9 cellular contexts compared by ENCODE assay signal in genomic region chr20:5077761-5078387, GRCh38. TPM values are rescaled to one million over a fixed set of nuclear protein-coding genes. Genes with fewer than 3 reads are reported as not detected.
DNase-seq lines count a peak whose midpoint lies in the region; ATAC-seq, FAIRE-seq and TF ChIP-seq lines count a peak whose summit lies in the region.
"Had no signal": no experiment of that assay in that cellular context is flagged by ENCODE, and none has a peak within 500 bp of the region (broad histone marks: within the 10 kb centered on the region; RNA-seq: fewer than 3 reads in every experiment).

No MANE protein-coding gene starts in this region.

- BruUV-seq in Caco-2 (replicated peaks; lab: Mats Ljungman, UMichigan) = no TSS peak

- H3K4me3 ChIP-seq in CD4-positive, alpha-beta memory T cell (ENCODE audit: low read length in 2 of 2) = peak overlapping the region; percentile 44 to 59
- H3K4me3 ChIP-seq in naive thymus-derived CD4-positive, alpha-beta T cell (ENCODE audit: low read length) = peak overlapping the region; percentile 33
- no peak overlapping the region for H3K4me3 ChIP-seq in Caco-2 (ENCODE audit: low read depth, low read length)

- POLR2A ChIA-PET in CD4-positive, alpha-beta memory T cell (lab: Charles Lee; ENCODE audit: partially characterized antibody) = interaction anchor here (0.6 to 2.7 kb wide), 4 partner anchors 11 to 1198 kb away, joined by 3 to 15 read pairs (median 6); partner anchors contain the start of gene CDS2
- POLR2A ChIA-PET in naive thymus-derived CD4-positive, alpha-beta T cell (lab: Charles Lee) = interaction anchor here (0.6 to 1.1 kb wide), 4 partner anchors 34 to 141 kb away, joined by 3 to 5 read pairs (median 3); no protein-coding TSS in a partner anchor
- POLR2A ChIA-PET in Caco-2 (lab: Charles Lee) = no interaction called here

- intact Hi-C loops in CD4-positive, alpha-beta memory T cell (cut with micrococcal nuclease) = loop anchor here (1.0 kb wide), 3 partner anchors 21 to 48 kb away; no protein-coding TSS in a partner anchor
- intact Hi-C loops in naive thymus-derived CD4-positive, alpha-beta T cell (cut with micrococcal nuclease) = loop anchor here (1.0 kb wide), 7 partner anchors 9 to 266 kb away; partner anchors contain the start of gene SLC23A2 (in 1 of the 2)
- intact Hi-C loops in Caco-2 (cut with micrococcal nuclease; ENCODE audit: unreplicated experiment) = no loop called here

- H3K9me3 ChIP-seq in CD4-positive, alpha-beta memory T cell (ENCODE audit: control insufficient read depth in 1 of 2, low read length in 2 of 2) = no peaks in the 10 kb centered on the region
- no peaks in the 10 kb centered on the region for H3K9me3 ChIP-seq in naive thymus-derived CD4-positive, alpha-beta T cell (ENCODE audit: control insufficient read depth in 2 of 3, low read length in 3 of 3)
- no peaks in the 10 kb centered on the region for H3K9me3 ChIP-seq in Caco-2

- no peaks in the 10 kb centered on the region for H3K36me3 Mint-ChIP-seq in CD4-positive, alpha-beta memory T cell
- no peaks in the 10 kb centered on the region for H3K36me3 Mint-ChIP-seq in activated naive CD4-positive, alpha-beta T cell treated with anti-CD3 and anti-CD28 coated beads, Interleukin-2, amount 50 U/mL, for 24 hours
- H3K36me3 Mint-ChIP-seq in naive thymus-derived CD4-positive, alpha-beta T cell = peaks cover 0 to 9% (median 0%) of the 10 kb centered on the region in 5 donors
- no peaks in the 10 kb centered on the region for H3K36me3 Mint-ChIP-seq in Caco-2 (ENCODE audit: insufficient read depth, unreplicated experiment)

- no peaks in the 10 kb centered on the region for H3K9me3 Mint-ChIP-seq in CD4-positive, alpha-beta memory T cell
- no peaks in the 10 kb centered on the region for H3K9me3 Mint-ChIP-seq in activated naive CD4-positive, alpha-beta T cell treated with anti-CD3 and anti-CD28 coated beads, Interleukin-2, amount 50 U/mL, for 24 hours
- no peaks in the 10 kb centered on the region for H3K9me3 Mint-ChIP-seq in naive thymus-derived CD4-positive, alpha-beta T cell
- no peaks in the 10 kb centered on the region for H3K9me3 Mint-ChIP-seq in Caco-2 (ENCODE audit: unreplicated experiment)

- no peak for TF ChIP-seq CTCF in Caco-2 (IDR thresholded peaks at IDR 0.05; ENCODE audit: insufficient read depth in 1 of 2, low read depth in 1 of 2, low read length in 1 of 2, severe bottlenecking in 1 of 2, unreplicated experiment in 1 of 2)

- FAIRE-seq in frontal cortex (lab: Jason Lieb, UNC) = no peak

- peaks cover 27% of the 10 kb centered on the region for H3K4me1 ChIP-seq in CD4-positive, alpha-beta memory T cell (ENCODE audit: insufficient read depth, low read length)
- peaks cover 16 to 25% of the 10 kb centered on the region in 2 donors for H3K4me1 ChIP-seq in naive thymus-derived CD4-positive, alpha-beta T cell (ENCODE audit: control insufficient read depth in 2 of 2, insufficient read depth in 2 of 2, low read length in 2 of 2)
- peaks cover 4% of the 10 kb centered on the region; the same call in 1 of the 2 replicates for H3K4me1 ChIP-seq in Caco-2

- DNase-seq in CD4-positive, alpha-beta memory T cell = peak in 1 of 5 donors; percentile 6
- peak in 3 of 9 donors; percentile 9 to 35 (median 14) for DNase-seq in naive thymus-derived CD4-positive, alpha-beta T cell
- no peak for DNase-seq in central memory CD4-positive, alpha-beta T cell
- DNase-seq in Caco-2 (no peak), frontal cortex (ENCODE audit: low spot score in 2 of 2) (no peak)
- DNase-seq: NCI-H345 had no signal

- peak overlapping the region; percentile 91 to 100 (median 98) for H3K27ac Mint-ChIP-seq in CD4-positive, alpha-beta memory T cell
- H3K27ac Mint-ChIP-seq in activated naive CD4-positive, alpha-beta T cell treated with anti-CD3 and anti-CD28 coated beads, Interleukin-2, amount 50 U/mL, for 24 hours = peak overlapping the region; percentile 89
- H3K27ac Mint-ChIP-seq in naive thymus-derived CD4-positive, alpha-beta T cell = peak overlapping the region; percentile 97 to 100 (median 99)
- H3K27ac Mint-ChIP-seq in Caco-2 (ENCODE audit: unreplicated experiment) = no peak overlapping the region

- H3K4me3 Mint-ChIP-seq in CD4-positive, alpha-beta memory T cell = peak overlapping the region; percentile 78 to 94 (median 84)
- H3K4me3 Mint-ChIP-seq in activated naive CD4-positive, alpha-beta T cell treated with anti-CD3 and anti-CD28 coated beads, Interleukin-2, amount 50 U/mL, for 24 hours = peak overlapping the region; percentile 70
- peak overlapping the region; percentile 61 to 92 (median 89) for H3K4me3 Mint-ChIP-seq in naive thymus-derived CD4-positive, alpha-beta T cell
- H3K4me3 Mint-ChIP-seq in Caco-2 (ENCODE audit: unreplicated experiment) = no peak overlapping the region

- H3K4me1 Mint-ChIP-seq in CD4-positive, alpha-beta memory T cell = peaks cover 15 to 32% (median 22%) of the 10 kb centered on the region in 4 donors
- peaks cover 32% of the 10 kb centered on the region for H3K4me1 Mint-ChIP-seq in activated naive CD4-positive, alpha-beta T cell treated with anti-CD3 and anti-CD28 coated beads, Interleukin-2, amount 50 U/mL, for 24 hours
- H3K4me1 Mint-ChIP-seq in naive thymus-derived CD4-positive, alpha-beta T cell = peaks cover 24 to 59% (median 32%) of the 10 kb centered on the region in 7 donors
- no peaks in the 10 kb centered on the region for H3K4me1 Mint-ChIP-seq in Caco-2 (ENCODE audit: low read depth, unreplicated experiment)

- H3K27me3 Mint-ChIP-seq in CD4-positive, alpha-beta memory T cell = no peaks in the 10 kb centered on the region
- H3K27me3 Mint-ChIP-seq in activated naive CD4-positive, alpha-beta T cell treated with anti-CD3 and anti-CD28 coated beads, Interleukin-2, amount 50 U/mL, for 24 hours = no peaks in the 10 kb centered on the region
- no peaks in the 10 kb centered on the region for H3K27me3 Mint-ChIP-seq in naive thymus-derived CD4-positive, alpha-beta T cell
- no peaks in the 10 kb centered on the region for H3K27me3 Mint-ChIP-seq in Caco-2 (ENCODE audit: insufficient read depth, unreplicated experiment)

- ATAC-seq in HG02943 (IDR thresholded peaks at IDR 0.05; ENCODE audit: low read depth, unreplicated experiment) (peak; percentile 4), HG02973 (IDR thresholded peaks at IDR 0.05; ENCODE audit: unreplicated experiment) (no peak)
- ATAC-seq in naive thymus-derived CD4-positive, alpha-beta T cell = peak; percentile 28

- no peaks in the 10 kb centered on the region for H3K27me3 ChIP-seq in CD4-positive, alpha-beta memory T cell (ENCODE audit: insufficient read depth, low read length)
- H3K27me3 ChIP-seq in naive thymus-derived CD4-positive, alpha-beta T cell (ENCODE audit: control insufficient read depth in 2 of 2, insufficient read depth in 2 of 2, low read length in 2 of 2) = no peaks in the 10 kb centered on the region
- no peaks in the 10 kb centered on the region for H3K27me3 ChIP-seq in Caco-2 (replicated peaks; ENCODE audit: control insufficient read depth, insufficient read depth, low read length)

- no peaks in the 10 kb centered on the region for H3K36me3 ChIP-seq in CD4-positive, alpha-beta memory T cell (ENCODE audit: insufficient read depth, low read length)
- no peaks in the 10 kb centered on the region for H3K36me3 ChIP-seq in naive thymus-derived CD4-positive, alpha-beta T cell (ENCODE audit: control insufficient read depth in 2 of 3, insufficient read depth in 3 of 3, low read length in 3 of 3)
- no peaks in the 10 kb centered on the region for H3K36me3 ChIP-seq in Caco-2 (ENCODE audit: control insufficient read depth, insufficient read depth, low read length)

- CTCF ChIA-PET in CD4-positive, alpha-beta memory T cell (lab: Charles Lee; ENCODE audit: partially characterized antibody) = interaction anchor here (1.5 to 2.9 kb wide), 2 partner anchors 21 to 23 kb away, joined by 4 to 7 read pairs; no protein-coding TSS in a partner anchor
- CTCF ChIA-PET in naive thymus-derived CD4-positive, alpha-beta T cell (lab: Charles Lee) = interaction anchor here (0.7 kb wide), 1 partner anchor 21 kb away, joined by 5 read pairs; no protein-coding TSS in a partner anchor
- CTCF ChIA-PET in Caco-2 (lab: Charles Lee) = no interaction called here

- H3K27ac ChIP-seq in CD4-positive, alpha-beta memory T cell (ENCODE audit: low read depth, low read length) = peak overlapping the region; percentile 89
- peak overlapping the region; percentile 79 for H3K27ac ChIP-seq in naive thymus-derived CD4-positive, alpha-beta T cell (ENCODE audit: low read depth, low read length)

RNA-seq across cellular contexts. Expression of gene TMEM230, which starts 35.0 kb away (rescaled TPM):
- 10 to 100 TPM; 81.6 to 87.3 TPM for total RNA-seq in CD4-positive, alpha-beta memory T cell
- 100 to 1,000 TPM; 215 to 248 TPM for polyA plus RNA-seq in CD4-positive, alpha-beta memory T cell
- 10 to 100 TPM; 48.5 to 91.7 (median 75.5) TPM for total RNA-seq in naive thymus-derived CD4-positive, alpha-beta T cell
- 100 to 1,000 TPM; 187 to 192 TPM for polyA plus RNA-seq in naive thymus-derived CD4-positive, alpha-beta T cell
- total RNA-seq in Caco-2 (2022) (120 and 129 TPM in 2 replicates), frontal cortex (42.4 TPM)

RNA-seq across cellular contexts. Expression of gene PCNA, which starts 41.9 kb away (rescaled TPM):
- total RNA-seq in CD4-positive, alpha-beta memory T cell = 10 to 100 TPM; 60.0 to 60.5 TPM
- polyA plus RNA-seq in CD4-positive, alpha-beta memory T cell = 10 to 100 TPM; 68.8 to 71.9 TPM
- 100 to 1,000 TPM in 1 of 5 experiments, 10 to 100 TPM in 4; 21.6 to 392 (median 39.3) TPM for total RNA-seq in naive thymus-derived CD4-positive, alpha-beta T cell
- polyA plus RNA-seq in naive thymus-derived CD4-positive, alpha-beta T cell = 10 to 100 TPM; 48.3 to 67.4 TPM
- total RNA-seq in Caco-2 (2022) (233 and 258 TPM in 2 replicates), frontal cortex (42.0 TPM)

RNA-seq across cellular contexts. Expression of gene CDS2, which starts 48.9 kb away (rescaled TPM):
- 10 to 100 TPM; 59.4 to 59.8 TPM for total RNA-seq in CD4-positive, alpha-beta memory T cell
- 10 to 100 TPM; 53.7 to 57.0 TPM for polyA plus RNA-seq in CD4-positive, alpha-beta memory T cell
- total RNA-seq in naive thymus-derived CD4-positive, alpha-beta T cell = 10 to 100 TPM; 48.3 to 58.3 (median 57.8) TPM
- 10 to 100 TPM; 34.9 to 37.8 TPM for polyA plus RNA-seq in naive thymus-derived CD4-positive, alpha-beta T cell
- total RNA-seq in Caco-2 (2022) (46.7 and 53.8 TPM in 2 replicates), frontal cortex (69.3 TPM)
